Comparison of ENCODE assay signal across 1 cellular context in the genomic region with DNA sequence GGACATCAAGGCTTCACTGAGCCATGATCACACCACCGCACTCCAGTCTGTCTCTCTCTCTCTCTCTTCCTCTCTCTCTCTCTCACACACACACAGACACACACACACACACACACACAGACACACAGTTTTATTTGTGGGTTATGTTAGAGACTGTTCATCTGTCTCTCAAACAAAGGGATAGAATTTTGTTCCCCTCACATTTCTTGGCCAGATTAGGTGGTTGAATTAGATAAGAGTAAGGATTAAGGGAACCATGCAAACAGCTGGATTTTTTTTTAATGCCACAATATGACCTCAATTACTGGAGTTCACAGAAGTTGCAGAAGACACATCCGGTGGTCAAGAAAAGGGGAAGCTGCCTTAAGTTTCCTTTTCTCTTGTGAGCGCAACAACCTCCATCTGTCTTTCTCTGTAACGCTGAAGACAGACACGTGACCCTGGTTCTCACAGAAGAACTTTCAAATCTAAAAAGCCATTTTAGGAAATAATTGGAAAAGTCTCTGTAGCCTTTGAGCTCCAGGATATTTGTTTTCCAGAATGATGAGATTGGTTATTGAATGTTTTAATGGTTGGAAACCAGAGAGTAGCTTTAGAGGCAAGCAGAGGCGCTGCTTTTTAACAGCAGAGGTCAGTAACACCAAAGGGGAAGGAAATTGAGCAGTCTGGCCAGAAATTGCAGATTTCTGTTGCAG.
TF ChIP-seq lines count a peak whose summit lies in the region.

No MANE protein-coding gene starts in this region.

TF ChIP-seq in HepG2, 621 proteins besides CTCF, POLR2A, EP300 and RAD21 (continued from another document and continues in another):
- TF ChIP-seq, protein P1, sequence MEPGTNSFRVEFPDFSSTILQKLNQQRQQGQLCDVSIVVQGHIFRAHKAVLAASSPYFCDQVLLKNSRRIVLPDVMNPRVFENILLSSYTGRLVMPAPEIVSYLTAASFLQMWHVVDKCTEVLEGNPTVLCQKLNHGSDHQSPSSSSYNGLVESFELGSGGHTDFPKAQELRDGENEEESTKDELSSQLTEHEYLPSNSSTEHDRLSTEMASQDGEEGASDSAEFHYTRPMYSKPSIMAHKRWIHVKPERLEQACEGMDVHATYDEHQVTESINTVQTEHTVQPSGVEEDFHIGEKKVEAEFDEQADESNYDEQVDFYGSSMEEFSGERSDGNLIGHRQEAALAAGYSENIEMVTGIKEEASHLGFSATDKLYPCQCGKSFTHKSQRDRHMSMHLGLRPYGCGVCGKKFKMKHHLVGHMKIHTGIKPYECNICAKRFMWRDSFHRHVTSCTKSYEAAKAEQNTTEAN (CRISPR knock-in tag; conservative IDR thresholded peaks at IDR 0.05), result peak; percentile 67; the same call in 1 of the 2 replicates
- TF ChIP-seq ZNF350 (CRISPR knock-in tag; IDR thresholded peaks at IDR 0.05; ENCODE audit: borderline replicate concordance, low read depth) (no peak), NFIB (CRISPR knock-in tag; IDR thresholded peaks at IDR 0.05; ENCODE audit: borderline replicate concordance) (no peak), SOX5 (CRISPR knock-in tag; IDR thresholded peaks at IDR 0.05; ENCODE audit: borderline replicate concordance) (peak; percentile 25; the same call in 1 of the 2 replicates), ZFY (CRISPR knock-in tag; IDR thresholded peaks at IDR 0.05) (no peak), FOSL1 (CRISPR knock-in tag; IDR thresholded peaks at IDR 0.05; ENCODE audit: borderline replicate concordance) (no peak), SP2 (CRISPR knock-in tag; IDR thresholded peaks at IDR 0.05) (no peak), MTF1 (CRISPR knock-in tag; IDR thresholded peaks at IDR 0.05) (no peak), FOXJ3 (CRISPR knock-in tag; IDR thresholded peaks at IDR 0.05; ENCODE audit: borderline replicate concordance) (peak; percentile 89; the same call in 1 of the 2 replicates), YY1 (IDR thresholded peaks at IDR 0.05; ENCODE audit: insufficient read depth, insufficient replicate concordance, low read depth, low read length) (peak; percentile 7), ZNF33B (CRISPR knock-in tag; IDR thresholded peaks at IDR 0.05) (no peak), PHF20 (CRISPR knock-in tag; IDR thresholded peaks at IDR 0.05) (no peak), ZNF530 (CRISPR knock-in tag; IDR thresholded peaks at IDR 0.05; ENCODE audit: low read depth) (no peak), SNRNP70 (IDR thresholded peaks at IDR 0.05; ENCODE audit: low read depth, low read length) (no peak), ZNF20 (CRISPR knock-in tag; IDR thresholded peaks at IDR 0.05) (no peak), CBX5 (CRISPR knock-in tag; IDR thresholded peaks at IDR 0.05; ENCODE audit: borderline replicate concordance) (peak; percentile 86; the same call in 1 of the 2 replicates), IKZF1 (IDR thresholded peaks at IDR 0.05) (no peak), ZNF253 (CRISPR knock-in tag; IDR thresholded peaks at IDR 0.05; ENCODE audit: borderline replicate concordance) (no peak), SP4 (CRISPR knock-in tag; IDR thresholded peaks at IDR 0.05) (no peak; the same call in 1 of the 2 replicates), ZNF577 (CRISPR knock-in tag; IDR thresholded peaks at IDR 0.05; ENCODE audit: borderline replicate concordance, low read depth) (no peak), SSRP1 (CRISPR knock-in tag; IDR thresholded peaks at IDR 0.05) (peak; percentile 88; the same call in 1 of the 2 replicates), SMC3 (IDR thresholded peaks at IDR 0.05; ENCODE audit: low read length) (peak; percentile 100), NR2F1 (CRISPR knock-in tag; IDR thresholded peaks at IDR 0.05) (no peak), ETV6 (CRISPR knock-in tag; conservative IDR thresholded peaks at IDR 0.05) (no peak; the same call in 1 of the 2 replicates), ZNF598 (CRISPR knock-in tag; IDR thresholded peaks at IDR 0.05; ENCODE audit: borderline replicate concordance) (no peak), MTF2 (CRISPR knock-in tag; IDR thresholded peaks at IDR 0.05; ENCODE audit: borderline replicate concordance) (0 out of 2 replicates have a peak, but pooled peaks have one; percentile 10), PITX1 (CRISPR knock-in tag; IDR thresholded peaks at IDR 0.05) (no peak), ARNTL (CRISPR knock-in tag; IDR thresholded peaks at IDR 0.05) (no peak), ZNF556 (CRISPR knock-in tag; IDR thresholded peaks at IDR 0.05; ENCODE audit: borderline replicate concordance) (peak; percentile 41; the same call in 1 of the 2 replicates), ZNF589 (CRISPR knock-in tag; conservative IDR thresholded peaks at IDR 0.05) (no peak), HNRNPLL (IDR thresholded peaks at IDR 0.05; ENCODE audit: low read depth, low read length, poor library complexity, severe bottlenecking) (no peak), MXD4 (CRISPR knock-in tag; IDR thresholded peaks at IDR 0.05) (0 out of 2 replicates have a peak, but pooled peaks have one; percentile 47), ZNF768 (CRISPR knock-in tag; IDR thresholded peaks at IDR 0.05) (no peak), ZSCAN22 (CRISPR knock-in tag; IDR thresholded peaks at IDR 0.05) (no peak), ZC3H13 (CRISPR knock-in tag; IDR thresholded peaks at IDR 0.05) (no peak), ZNF776 (CRISPR knock-in tag; IDR thresholded peaks at IDR 0.05) (no peak), ZNF546 (CRISPR knock-in tag; conservative IDR thresholded peaks at IDR 0.05) (no peak)
- TF ChIP-seq, protein P2, sequence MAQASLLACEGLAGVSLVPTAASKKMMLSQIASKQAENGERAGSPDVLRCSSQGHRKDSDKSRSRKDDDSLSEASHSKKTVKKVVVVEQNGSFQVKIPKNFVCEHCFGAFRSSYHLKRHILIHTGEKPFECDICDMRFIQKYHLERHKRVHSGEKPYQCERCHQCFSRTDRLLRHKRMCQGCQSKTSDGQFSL (CRISPR knock-in tag; IDR thresholded peaks at IDR 0.05), result no peak
- TF ChIP-seq, protein P3, sequence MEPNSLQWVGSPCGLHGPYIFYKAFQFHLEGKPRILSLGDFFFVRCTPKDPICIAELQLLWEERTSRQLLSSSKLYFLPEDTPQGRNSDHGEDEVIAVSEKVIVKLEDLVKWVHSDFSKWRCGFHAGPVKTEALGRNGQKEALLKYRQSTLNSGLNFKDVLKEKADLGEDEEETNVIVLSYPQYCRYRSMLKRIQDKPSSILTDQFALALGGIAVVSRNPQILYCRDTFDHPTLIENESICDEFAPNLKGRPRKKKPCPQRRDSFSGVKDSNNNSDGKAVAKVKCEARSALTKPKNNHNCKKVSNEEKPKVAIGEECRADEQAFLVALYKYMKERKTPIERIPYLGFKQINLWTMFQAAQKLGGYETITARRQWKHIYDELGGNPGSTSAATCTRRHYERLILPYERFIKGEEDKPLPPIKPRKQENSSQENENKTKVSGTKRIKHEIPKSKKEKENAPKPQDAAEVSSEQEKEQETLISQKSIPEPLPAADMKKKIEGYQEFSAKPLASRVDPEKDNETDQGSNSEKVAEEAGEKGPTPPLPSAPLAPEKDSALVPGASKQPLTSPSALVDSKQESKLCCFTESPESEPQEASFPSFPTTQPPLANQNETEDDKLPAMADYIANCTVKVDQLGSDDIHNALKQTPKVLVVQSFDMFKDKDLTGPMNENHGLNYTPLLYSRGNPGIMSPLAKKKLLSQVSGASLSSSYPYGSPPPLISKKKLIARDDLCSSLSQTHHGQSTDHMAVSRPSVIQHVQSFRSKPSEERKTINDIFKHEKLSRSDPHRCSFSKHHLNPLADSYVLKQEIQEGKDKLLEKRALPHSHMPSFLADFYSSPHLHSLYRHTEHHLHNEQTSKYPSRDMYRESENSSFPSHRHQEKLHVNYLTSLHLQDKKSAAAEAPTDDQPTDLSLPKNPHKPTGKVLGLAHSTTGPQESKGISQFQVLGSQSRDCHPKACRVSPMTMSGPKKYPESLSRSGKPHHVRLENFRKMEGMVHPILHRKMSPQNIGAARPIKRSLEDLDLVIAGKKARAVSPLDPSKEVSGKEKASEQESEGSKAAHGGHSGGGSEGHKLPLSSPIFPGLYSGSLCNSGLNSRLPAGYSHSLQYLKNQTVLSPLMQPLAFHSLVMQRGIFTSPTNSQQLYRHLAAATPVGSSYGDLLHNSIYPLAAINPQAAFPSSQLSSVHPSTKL (CRISPR knock-in tag; IDR thresholded peaks at IDR 0.05), result peak; percentile 82
- TF ChIP-seq, protein P4, sequence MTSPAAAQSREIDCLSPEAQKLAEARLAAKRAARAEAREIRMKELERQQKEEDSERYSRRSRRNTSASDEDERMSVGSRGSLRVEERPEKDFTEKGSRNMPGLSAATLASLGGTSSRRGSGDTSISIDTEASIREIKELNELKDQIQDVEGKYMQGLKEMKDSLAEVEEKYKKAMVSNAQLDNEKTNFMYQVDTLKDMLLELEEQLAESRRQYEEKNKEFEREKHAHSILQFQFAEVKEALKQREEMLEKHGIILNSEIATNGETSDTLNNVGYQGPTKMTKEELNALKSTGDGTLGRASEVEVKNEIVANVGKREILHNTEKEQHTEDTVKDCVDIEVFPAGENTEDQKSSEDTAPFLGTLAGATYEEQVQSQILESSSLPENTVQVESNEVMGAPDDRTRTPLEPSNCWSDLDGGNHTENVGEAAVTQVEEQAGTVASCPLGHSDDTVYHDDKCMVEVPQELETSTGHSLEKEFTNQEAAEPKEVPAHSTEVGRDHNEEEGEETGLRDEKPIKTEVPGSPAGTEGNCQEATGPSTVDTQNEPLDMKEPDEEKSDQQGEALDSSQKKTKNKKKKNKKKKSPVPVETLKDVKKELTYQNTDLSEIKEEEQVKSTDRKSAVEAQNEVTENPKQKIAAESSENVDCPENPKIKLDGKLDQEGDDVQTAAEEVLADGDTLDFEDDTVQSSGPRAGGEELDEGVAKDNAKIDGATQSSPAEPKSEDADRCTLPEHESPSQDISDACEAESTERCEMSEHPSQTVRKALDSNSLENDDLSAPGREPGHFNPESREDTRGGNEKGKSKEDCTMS (CRISPR knock-in tag; conservative IDR thresholded peaks at IDR 0.05), result no peak
- TF ChIP-seq, protein P5, sequence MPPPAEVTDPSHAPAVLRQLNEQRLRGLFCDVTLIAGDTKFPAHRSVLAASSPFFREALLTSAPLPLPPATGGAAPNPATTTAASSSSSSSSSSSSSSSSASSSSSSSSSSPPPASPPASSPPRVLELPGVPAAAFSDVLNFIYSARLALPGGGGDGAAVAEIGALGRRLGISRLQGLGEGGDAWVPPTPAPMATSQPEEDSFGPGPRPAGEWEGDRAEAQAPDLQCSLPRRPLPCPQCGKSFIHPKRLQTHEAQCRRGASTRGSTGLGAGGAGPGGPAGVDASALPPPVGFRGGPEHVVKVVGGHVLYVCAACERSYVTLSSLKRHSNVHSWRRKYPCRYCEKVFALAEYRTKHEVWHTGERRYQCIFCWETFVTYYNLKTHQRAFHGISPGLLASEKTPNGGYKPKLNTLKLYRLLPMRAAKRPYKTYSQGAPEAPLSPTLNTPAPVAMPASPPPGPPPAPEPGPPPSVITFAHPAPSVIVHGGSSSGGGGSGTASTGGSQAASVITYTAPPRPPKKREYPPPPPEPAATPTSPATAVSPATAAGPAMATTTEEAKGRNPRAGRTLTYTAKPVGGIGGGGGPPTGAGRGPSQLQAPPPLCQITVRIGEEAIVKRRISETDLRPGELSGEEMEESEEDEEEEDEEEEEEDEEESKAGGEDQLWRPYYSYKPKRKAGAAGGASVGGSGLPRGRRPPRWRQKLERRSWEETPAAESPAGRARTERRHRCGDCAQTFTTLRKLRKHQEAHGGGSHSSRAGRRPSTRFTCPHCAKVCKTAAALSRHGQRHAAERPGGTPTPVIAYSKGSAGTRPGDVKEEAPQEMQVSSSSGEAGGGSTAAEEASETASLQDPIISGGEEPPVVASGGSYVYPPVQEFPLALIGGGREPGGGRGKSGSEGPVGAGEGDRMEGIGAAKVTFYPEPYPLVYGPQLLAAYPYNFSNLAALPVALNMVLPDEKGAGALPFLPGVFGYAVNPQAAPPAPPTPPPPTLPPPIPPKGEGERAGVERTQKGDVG (CRISPR knock-in tag; IDR thresholded peaks at IDR 0.05; ENCODE audit: borderline replicate concordance), result no peak
- TF ChIP-seq, protein P6, sequence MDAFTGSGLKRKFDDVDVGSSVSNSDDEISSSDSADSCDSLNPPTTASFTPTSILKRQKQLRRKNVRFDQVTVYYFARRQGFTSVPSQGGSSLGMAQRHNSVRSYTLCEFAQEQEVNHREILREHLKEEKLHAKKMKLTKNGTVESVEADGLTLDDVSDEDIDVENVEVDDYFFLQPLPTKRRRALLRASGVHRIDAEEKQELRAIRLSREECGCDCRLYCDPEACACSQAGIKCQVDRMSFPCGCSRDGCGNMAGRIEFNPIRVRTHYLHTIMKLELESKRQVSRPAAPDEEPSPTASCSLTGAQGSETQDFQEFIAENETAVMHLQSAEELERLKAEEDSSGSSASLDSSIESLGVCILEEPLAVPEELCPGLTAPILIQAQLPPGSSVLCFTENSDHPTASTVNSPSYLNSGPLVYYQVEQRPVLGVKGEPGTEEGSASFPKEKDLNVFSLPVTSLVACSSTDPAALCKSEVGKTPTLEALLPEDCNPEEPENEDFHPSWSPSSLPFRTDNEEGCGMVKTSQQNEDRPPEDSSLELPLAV (CRISPR knock-in tag; conservative IDR thresholded peaks at IDR 0.05; ENCODE audit: low read depth), result no peak
- TF ChIP-seq, protein P7, sequence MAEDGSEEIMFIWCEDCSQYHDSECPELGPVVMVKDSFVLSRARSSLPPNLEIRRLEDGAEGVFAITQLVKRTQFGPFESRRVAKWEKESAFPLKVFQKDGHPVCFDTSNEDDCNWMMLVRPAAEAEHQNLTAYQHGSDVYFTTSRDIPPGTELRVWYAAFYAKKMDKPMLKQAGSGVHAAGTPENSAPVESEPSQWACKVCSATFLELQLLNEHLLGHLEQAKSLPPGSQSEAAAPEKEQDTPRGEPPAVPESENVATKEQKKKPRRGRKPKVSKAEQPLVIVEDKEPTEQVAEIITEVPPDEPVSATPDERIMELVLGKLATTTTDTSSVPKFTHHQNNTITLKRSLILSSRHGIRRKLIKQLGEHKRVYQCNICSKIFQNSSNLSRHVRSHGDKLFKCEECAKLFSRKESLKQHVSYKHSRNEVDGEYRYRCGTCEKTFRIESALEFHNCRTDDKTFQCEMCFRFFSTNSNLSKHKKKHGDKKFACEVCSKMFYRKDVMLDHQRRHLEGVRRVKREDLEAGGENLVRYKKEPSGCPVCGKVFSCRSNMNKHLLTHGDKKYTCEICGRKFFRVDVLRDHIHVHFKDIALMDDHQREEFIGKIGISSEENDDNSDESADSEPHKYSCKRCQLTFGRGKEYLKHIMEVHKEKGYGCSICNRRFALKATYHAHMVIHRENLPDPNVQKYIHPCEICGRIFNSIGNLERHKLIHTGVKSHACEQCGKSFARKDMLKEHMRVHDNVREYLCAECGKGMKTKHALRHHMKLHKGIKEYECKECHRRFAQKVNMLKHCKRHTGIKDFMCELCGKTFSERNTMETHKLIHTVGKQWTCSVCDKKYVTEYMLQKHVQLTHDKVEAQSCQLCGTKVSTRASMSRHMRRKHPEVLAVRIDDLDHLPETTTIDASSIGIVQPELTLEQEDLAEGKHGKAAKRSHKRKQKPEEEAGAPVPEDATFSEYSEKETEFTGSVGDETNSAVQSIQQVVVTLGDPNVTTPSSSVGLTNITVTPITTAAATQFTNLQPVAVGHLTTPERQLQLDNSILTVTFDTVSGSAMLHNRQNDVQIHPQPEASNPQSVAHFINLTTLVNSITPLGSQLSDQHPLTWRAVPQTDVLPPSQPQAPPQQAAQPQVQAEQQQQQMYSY (CRISPR knock-in tag; IDR thresholded peaks at IDR 0.05), result no peak
- TF ChIP-seq, protein P8, sequence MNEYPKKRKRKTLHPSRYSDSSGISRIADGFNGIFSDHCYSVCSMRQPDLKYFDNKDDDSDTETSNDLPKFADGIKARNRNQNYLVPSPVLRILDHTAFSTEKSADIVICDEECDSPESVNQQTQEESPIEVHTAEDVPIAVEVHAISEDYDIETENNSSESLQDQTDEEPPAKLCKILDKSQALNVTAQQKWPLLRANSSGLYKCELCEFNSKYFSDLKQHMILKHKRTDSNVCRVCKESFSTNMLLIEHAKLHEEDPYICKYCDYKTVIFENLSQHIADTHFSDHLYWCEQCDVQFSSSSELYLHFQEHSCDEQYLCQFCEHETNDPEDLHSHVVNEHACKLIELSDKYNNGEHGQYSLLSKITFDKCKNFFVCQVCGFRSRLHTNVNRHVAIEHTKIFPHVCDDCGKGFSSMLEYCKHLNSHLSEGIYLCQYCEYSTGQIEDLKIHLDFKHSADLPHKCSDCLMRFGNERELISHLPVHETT (CRISPR knock-in tag; conservative IDR thresholded peaks at IDR 0.05), result 0 out of 2 replicates have a peak, but pooled peaks have one; percentile 35
